Comparison of ENCODE assay signal across 13 cellular contexts in genomic region chr17:74408262-74408661, GRCh38. TPM values are rescaled to one million over a fixed set of nuclear protein-coding genes. Genes with fewer than 3 reads are reported as not detected.
DNase-seq lines count a peak whose midpoint lies in the region; ATAC-seq and TF ChIP-seq lines count a peak whose summit lies in the region.
"Had no signal": no experiment of that assay in that cellular context is flagged by ENCODE, and none has a peak within 500 bp of the region (broad histone marks: within the 10 kb centered on the region; RNA-seq: fewer than 3 reads in every experiment).

No MANE protein-coding gene starts in this region.

- no peak overlapping the region for H3K27ac Mint-ChIP-seq in neural progenitor cell
- H3K27ac Mint-ChIP-seq: activated T-helper 17 cell treated with anti-CD3 and anti-CD28 coated beads, Interleukin-2, amount 50 U/mL, for 72 hours had no signal

- no peaks in the 10 kb centered on the region for H4K20me1 ChIP-seq in neural progenitor cell (ENCODE audit: low read depth)

- CTCF ChIA-PET in Panc1 (lab: Charles Lee), result interaction anchor here (0.6 to 0.7 kb wide), 4 partner anchors 47 to 613 kb away, joined by 3 to 13 read pairs (median 5); no protein-coding TSS in a partner anchor

- H3K27me3 ChIP-seq in cardiac muscle cell (no peaks in the 10 kb centered on the region), heart left ventricle (no peaks in the 10 kb centered on the region), Panc1 (ENCODE audit: control insufficient read depth, insufficient read depth, low read length) (no peaks in the 10 kb centered on the region), upper lobe of left lung (no peaks in the 10 kb centered on the region), neural progenitor cell (no peaks in the 10 kb centered on the region)
- H3K27me3 ChIP-seq: ovary, vagina had no signal

- POLR2A ChIA-PET in Panc1 (lab: Charles Lee), result interaction anchor here (0.6 kb wide), 1 partner anchor 398 kb away, joined by 3 read pairs; no protein-coding TSS in a partner anchor

- TF ChIP-seq CTCF in cardiac muscle cell (IDR thresholded peaks at IDR 0.05; ENCODE audit: low read depth, low read length), result peak; percentile 38
- peak in 1 of 12 donors; percentile 10 for TF ChIP-seq CTCF in heart left ventricle (IDR thresholded peaks at IDR 0.05)
- TF ChIP-seq CTCF in Panc1 (IDR thresholded peaks at IDR 0.05), result no peak
- TF ChIP-seq CTCF in fibroblast of mammary gland (conservative IDR thresholded peaks at IDR 0.05; ENCODE audit: control insufficient read depth, insufficient read depth, low read depth, low read length), result peak; percentile 7
- TF ChIP-seq CTCF in upper lobe of left lung (IDR thresholded peaks at IDR 0.05), result no peak
- no peak for TF ChIP-seq CTCF in neural progenitor cell (IDR thresholded peaks at IDR 0.05)

- TF ChIP-seq POLR2A in heart left ventricle (IDR thresholded peaks at IDR 0.05) (no peak), upper lobe of left lung (IDR thresholded peaks at IDR 0.05) (no peak)

- H3K36me3 Mint-ChIP-seq in neural progenitor cell, result no peaks in the 10 kb centered on the region

- intact Hi-C loops in heart left ventricle (cut with DNase I) (no loop called here), Panc1 (cut with micrococcal nuclease; ENCODE audit: unreplicated experiment) (no loop called here)

- 63 to 76% (median 69%) methylated on average over 3 of the region's 3 CpGs for WGBS in heart left ventricle, 4 donors
- 62 to 64% methylated on average over 3 of the region's 3 CpGs for WGBS in upper lobe of left lung, 2 donors

- H3K9me3 ChIP-seq in cardiac muscle cell (ENCODE audit: low read depth) (no peaks in the 10 kb centered on the region), heart left ventricle (no peaks in the 10 kb centered on the region), Panc1 (ENCODE audit: control insufficient read depth, insufficient read depth, low read depth, low read length) (no peaks in the 10 kb centered on the region), upper lobe of left lung (no peaks in the 10 kb centered on the region), neural progenitor cell (ENCODE audit: low read depth) (no peaks in the 10 kb centered on the region)
- H3K9me3 ChIP-seq: ovary, vagina had no signal

- no peak overlapping the region for H2AFZ ChIP-seq in neural progenitor cell (replicated peaks)

- H3K4me3 Mint-ChIP-seq in neural progenitor cell, result no peak overlapping the region
- H3K4me3 Mint-ChIP-seq: activated T-helper 17 cell treated with anti-CD3 and anti-CD28 coated beads, Interleukin-2, amount 50 U/mL, for 72 hours had no signal

- peak in 1 of 2 donors; percentile 79 for DNase-seq in cardiac muscle cell (ENCODE audit: low read depth in 1 of 2, low spot score in 1 of 2)
- DNase-seq in heart left ventricle, result no peak
- no peak for DNase-seq in Panc1 (ENCODE audit: low read depth, low spot score)
- DNase-seq in fibroblast of mammary gland (ENCODE audit: low read depth), result peak; percentile 77
- DNase-seq in upper lobe of left lung, result peak in 1 of 2 donors; percentile 79
- DNase-seq in T-helper 2 cell, result no peak
- DNase-seq in neural progenitor cell (ENCODE audit: low spot score), result no peak
- DNase-seq in activated gamma-delta T cell treated with Interleukin-2 at 50 U/mL for 16 hours, result no peak
- DNase-seq: effector CD8-positive, alpha-beta T cell; ovary had no signal

- H3K4me3 ChIP-seq in cardiac muscle cell (no peak overlapping the region), heart left ventricle (no peak overlapping the region), Panc1 (ENCODE audit: low read depth in 2 of 2, low read length in 2 of 2) (no peak overlapping the region), fibroblast of mammary gland (ENCODE audit: control insufficient read depth, low read depth, low read length) (no peak overlapping the region), upper lobe of left lung (no peak overlapping the region), neural progenitor cell (no peak overlapping the region)
- H3K4me3 ChIP-seq: ovary, vagina had no signal

- H3K27ac ChIP-seq in cardiac muscle cell, result no peak overlapping the region
- H3K27ac ChIP-seq in heart left ventricle, result no peak overlapping the region
- no peak overlapping the region for H3K27ac ChIP-seq in Panc1 (ENCODE audit: low read length)
- no peak overlapping the region for H3K27ac ChIP-seq in upper lobe of left lung
- no peak overlapping the region for H3K27ac ChIP-seq in neural progenitor cell
- H3K27ac ChIP-seq: ovary, vagina, VCaP had no signal

- H3K9me3 Mint-ChIP-seq in neural progenitor cell, result peaks cover 4% of the 10 kb centered on the region
- H3K9me3 Mint-ChIP-seq: activated T-helper 17 cell treated with anti-CD3 and anti-CD28 coated beads, Interleukin-2, amount 50 U/mL, for 72 hours had no signal

- no peaks in the 10 kb centered on the region for H3F3A ChIP-seq in neural progenitor cell (ENCODE audit: low read depth)

- H3K4me1 ChIP-seq in cardiac muscle cell (ENCODE audit: low read depth) (peaks cover 4% of the 10 kb centered on the region), heart left ventricle (peaks cover 0 to 5% (median 0%) of the 10 kb centered on the region in 12 donors), Panc1 (ENCODE audit: control insufficient read depth, insufficient read depth, low read length) (no peaks in the 10 kb centered on the region), upper lobe of left lung (peaks cover 0 to 11% (median 0%) of the 10 kb centered on the region in 4 donors), neural progenitor cell (peaks cover 14% of the 10 kb centered on the region)
- H3K4me1 ChIP-seq: vagina had no signal

- in situ Hi-C loops in Panc1 (cut with HindIII; ENCODE audit: low pct_unique_long_range_greater_than_20kb, low sequenced_read_pairs), result no loop called here

- no TSS peak for BruUV-seq in Panc1 (replicated peaks; lab: Mats Ljungman, UMichigan)

- TF ChIP-seq EP300 in upper lobe of left lung (IDR thresholded peaks at IDR 0.05), result no peak

- H3K36me3 ChIP-seq in cardiac muscle cell (no peaks in the 10 kb centered on the region), heart left ventricle (no peaks in the 10 kb centered on the region), Panc1 (ENCODE audit: control insufficient read depth, insufficient read depth, low read length) (no peaks in the 10 kb centered on the region), upper lobe of left lung (no peaks in the 10 kb centered on the region), neural progenitor cell (no peaks in the 10 kb centered on the region)
- H3K36me3 ChIP-seq: ovary, vagina had no signal

- ATAC-seq in heart left ventricle (no peak), Panc1 (peak; percentile 77), upper lobe of left lung (ENCODE audit: low FRiP score in 2 of 2) (peak; percentile 49 to 71)
- ATAC-seq: activated T-helper 17 cell treated with anti-CD3 and anti-CD28 coated beads, Interleukin-2, amount 50 U/mL, for 72 hours had no signal

- peaks cover 13% of the 10 kb centered on the region for H3K27me3 Mint-ChIP-seq in neural progenitor cell (ENCODE audit: insufficient read depth, low read depth)

- no peak overlapping the region for H3K9ac ChIP-seq in neural progenitor cell

- peaks cover 15% of the 10 kb centered on the region for H3K4me1 Mint-ChIP-seq in neural progenitor cell

- no peak overlapping the region for H3K4me2 ChIP-seq in neural progenitor cell

- no peaks in the 10 kb centered on the region for H3K79me2 ChIP-seq in neural progenitor cell (ENCODE audit: low read depth)

RNA-seq across cellular contexts. Expression of gene GPRC5C, which starts 23.6 kb away (rescaled TPM):
- total RNA-seq in cardiac muscle cell, result 114 and 125 TPM in 2 replicates
- polyA plus RNA-seq in cardiac muscle cell, result 106 and 117 TPM in 2 replicates
- total RNA-seq in heart left ventricle, result 10 to 100 TPM; 22.2 to 59.9 (median 39.2) TPM
- 10 to 100 TPM; 28.5 to 35.3 TPM for polyA plus RNA-seq in heart left ventricle
- 57.1 TPM for total RNA-seq in Panc1 (2021; ENCODE audit: unreplicated experiment)
- 49.5 TPM for polyA plus RNA-seq in Panc1 (2012; ENCODE audit: insufficient read length)
- total RNA-seq in upper lobe of left lung, result 10 to 100 TPM; 50.7 to 88.4 (median 56.4) TPM
- 13.5 and 42.0 TPM in 2 replicates for total RNA-seq in neural progenitor cell (ENCODE audit: low replicate concordance)

RNA-seq across cellular contexts. Expression of gene GPR142, which starts 41.0 kb away (rescaled TPM):
- total RNA-seq in cardiac muscle cell (not detected in 2 replicates), heart left ventricle (not detected), Panc1 (2021; ENCODE audit: unreplicated experiment) (not detected), upper lobe of left lung (under 1 TPM in 1 of 6 donors, not detected in 5; 0.27 TPM), neural progenitor cell (ENCODE audit: low replicate concordance) (0.93 TPM in 1 of 2 replicates, not detected in the other)
- polyA plus RNA-seq in cardiac muscle cell (not detected in 2 replicates), heart left ventricle (not detected)
- not detected for polyA plus RNA-seq in Panc1 (2012; ENCODE audit: insufficient read length)
- total RNA-seq: activated T-helper 17 cell treated with anti-CD3 and anti-CD28 coated beads, Interleukin-2, amount 50 U/mL, for 72 hours had no signal

RNA-seq across cellular contexts. Expression of gene BTBD17, which starts 46.6 kb away (rescaled TPM):
- total RNA-seq in cardiac muscle cell (0.63 TPM in 1 of 2 replicates, not detected in the other), heart left ventricle (not detected), Panc1 (2021; ENCODE audit: unreplicated experiment) (not detected), upper lobe of left lung (1 to 10 TPM in 1 of 6 donors, not detected in 5; 1.2 TPM), neural progenitor cell (ENCODE audit: low replicate concordance) (10.8 and 36.8 TPM in 2 replicates)
- polyA plus RNA-seq in cardiac muscle cell (0.09 and 0.62 TPM in 2 replicates), heart left ventricle (not detected)
- polyA plus RNA-seq in Panc1 (2012; ENCODE audit: insufficient read length), result not detected
- total RNA-seq: activated T-helper 17 cell treated with anti-CD3 and anti-CD28 coated beads, Interleukin-2, amount 50 U/mL, for 72 hours; ovary; vagina had no signal
- polyA plus RNA-seq: ovary had no signal

RNA-seq across cellular contexts. Expression of gene CD300A, which starts 58.2 kb away (rescaled TPM):
- 2.7 and 4.2 TPM in 2 replicates for total RNA-seq in cardiac muscle cell
- 2.6 and 2.8 TPM in 2 replicates for polyA plus RNA-seq in cardiac muscle cell
- total RNA-seq in heart left ventricle, result 10 to 100 TPM in 1 of 9 donors, 1 to 10 TPM in 6, under 1 TPM in 2; 0.64 to 23.2 (median 1.8) TPM
- 1 to 10 TPM in 1 of 2 donors, under 1 TPM in 1; 0.72 to 1.5 TPM for polyA plus RNA-seq in heart left ventricle
- total RNA-seq in Panc1 (2021; ENCODE audit: unreplicated experiment), result 0.21 TPM
- not detected for polyA plus RNA-seq in Panc1 (2012; ENCODE audit: insufficient read length)
- total RNA-seq in upper lobe of left lung, result 10 to 100 TPM; 10.7 to 26.5 (median 18.0) TPM
- 0.28 TPM in 1 of 2 replicates, not detected in the other for total RNA-seq in neural progenitor cell (ENCODE audit: low replicate concordance)

Comparison
In these comparisons a context has a peak if more than half of its experiments do, and no peak if none do; other contexts are left out.
1. CTCF ChIP-seq: peak in cardiac muscle cell (single experiment) and fibroblast of mammary gland (single experiment); none in Panc1 (single experiment), upper lobe of left lung (0 of 6) and neural progenitor cell (single experiment).
2. ATAC-seq: peak in Panc1 (single experiment) and upper lobe of left lung (2 of 2); none in heart left ventricle (0 of 4).